ENCODE assay signal across 1 cellular context in the genomic region with DNA sequence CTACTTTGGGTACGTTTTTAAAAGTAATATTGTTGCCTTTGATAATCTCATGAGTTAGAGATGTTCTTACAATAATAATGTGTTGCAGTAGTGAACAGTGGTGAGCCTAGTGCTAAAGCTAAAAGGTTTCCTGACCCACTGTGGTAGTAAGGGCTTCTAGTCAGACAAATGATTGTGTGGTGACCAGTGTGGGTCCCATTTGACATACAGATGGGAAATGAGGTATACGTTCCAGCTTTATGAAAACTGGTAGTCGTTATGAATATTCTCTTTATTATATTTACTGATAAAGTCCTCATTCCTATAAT.
TF ChIP-seq lines count a peak whose summit lies in the region.

No MANE protein-coding gene starts in this region.

TF ChIP-seq in GM23338, 12 proteins besides CTCF, POLR2A, EP300 and RAD21 (continued from another document):
- TF ChIP-seq CREB1 (CRISPR knock-in tag; IDR thresholded peaks at IDR 0.05; ENCODE audit: low read depth) = no peak
- TF ChIP-seq STAT1 (IDR thresholded peaks at IDR 0.05; ENCODE audit: unreplicated experiment) = no peak
- TF ChIP-seq EZH2phosphoT487 (IDR thresholded peaks at IDR 0.05; ENCODE audit: unreplicated experiment) = no peak
- no peak for TF ChIP-seq EZH2 (IDR thresholded peaks at IDR 0.05; ENCODE audit: low read depth, unreplicated experiment)
- TF ChIP-seq ZNF114 (CRISPR knock-in tag; IDR thresholded peaks at IDR 0.05) = no peak
- TF ChIP-seq, protein P1, sequence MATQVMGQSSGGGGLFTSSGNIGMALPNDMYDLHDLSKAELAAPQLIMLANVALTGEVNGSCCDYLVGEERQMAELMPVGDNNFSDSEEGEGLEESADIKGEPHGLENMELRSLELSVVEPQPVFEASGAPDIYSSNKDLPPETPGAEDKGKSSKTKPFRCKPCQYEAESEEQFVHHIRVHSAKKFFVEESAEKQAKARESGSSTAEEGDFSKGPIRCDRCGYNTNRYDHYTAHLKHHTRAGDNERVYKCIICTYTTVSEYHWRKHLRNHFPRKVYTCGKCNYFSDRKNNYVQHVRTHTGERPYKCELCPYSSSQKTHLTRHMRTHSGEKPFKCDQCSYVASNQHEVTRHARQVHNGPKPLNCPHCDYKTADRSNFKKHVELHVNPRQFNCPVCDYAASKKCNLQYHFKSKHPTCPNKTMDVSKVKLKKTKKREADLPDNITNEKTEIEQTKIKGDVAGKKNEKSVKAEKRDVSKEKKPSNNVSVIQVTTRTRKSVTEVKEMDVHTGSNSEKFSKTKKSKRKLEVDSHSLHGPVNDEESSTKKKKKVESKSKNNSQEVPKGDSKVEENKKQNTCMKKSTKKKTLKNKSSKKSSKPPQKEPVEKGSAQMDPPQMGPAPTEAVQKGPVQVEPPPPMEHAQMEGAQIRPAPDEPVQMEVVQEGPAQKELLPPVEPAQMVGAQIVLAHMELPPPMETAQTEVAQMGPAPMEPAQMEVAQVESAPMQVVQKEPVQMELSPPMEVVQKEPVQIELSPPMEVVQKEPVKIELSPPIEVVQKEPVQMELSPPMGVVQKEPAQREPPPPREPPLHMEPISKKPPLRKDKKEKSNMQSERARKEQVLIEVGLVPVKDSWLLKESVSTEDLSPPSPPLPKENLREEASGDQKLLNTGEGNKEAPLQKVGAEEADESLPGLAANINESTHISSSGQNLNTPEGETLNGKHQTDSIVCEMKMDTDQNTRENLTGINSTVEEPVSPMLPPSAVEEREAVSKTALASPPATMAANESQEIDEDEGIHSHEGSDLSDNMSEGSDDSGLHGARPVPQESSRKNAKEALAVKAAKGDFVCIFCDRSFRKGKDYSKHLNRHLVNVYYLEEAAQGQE (IDR thresholded peaks at IDR 0.05; ENCODE audit: unreplicated experiment) = no peak
- TF ChIP-seq JUNB (IDR thresholded peaks at IDR 0.05; ENCODE audit: unreplicated experiment) = no peak
- no peak for TF ChIP-seq NANOG (IDR thresholded peaks at IDR 0.05; ENCODE audit: borderline replicate concordance)
- TF ChIP-seq ZNF331 (CRISPR knock-in tag; IDR thresholded peaks at IDR 0.05; ENCODE audit: low read depth) = no peak
- no peak for TF ChIP-seq POLR2AphosphoS5 (IDR thresholded peaks at IDR 0.05; ENCODE audit: low read depth)
- TF ChIP-seq, protein P2, sequence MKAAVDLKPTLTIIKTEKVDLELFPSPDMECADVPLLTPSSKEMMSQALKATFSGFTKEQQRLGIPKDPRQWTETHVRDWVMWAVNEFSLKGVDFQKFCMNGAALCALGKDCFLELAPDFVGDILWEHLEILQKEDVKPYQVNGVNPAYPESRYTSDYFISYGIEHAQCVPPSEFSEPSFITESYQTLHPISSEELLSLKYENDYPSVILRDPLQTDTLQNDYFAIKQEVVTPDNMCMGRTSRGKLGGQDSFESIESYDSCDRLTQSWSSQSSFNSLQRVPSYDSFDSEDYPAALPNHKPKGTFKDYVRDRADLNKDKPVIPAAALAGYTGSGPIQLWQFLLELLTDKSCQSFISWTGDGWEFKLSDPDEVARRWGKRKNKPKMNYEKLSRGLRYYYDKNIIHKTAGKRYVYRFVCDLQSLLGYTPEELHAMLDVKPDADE (IDR thresholded peaks at IDR 0.05) = no peak
TF ChIP-seq in GM23338: peak in this region for 0.
